Comparison of ENCODE assay signal across 22 cellular contexts in the genomic region with DNA sequence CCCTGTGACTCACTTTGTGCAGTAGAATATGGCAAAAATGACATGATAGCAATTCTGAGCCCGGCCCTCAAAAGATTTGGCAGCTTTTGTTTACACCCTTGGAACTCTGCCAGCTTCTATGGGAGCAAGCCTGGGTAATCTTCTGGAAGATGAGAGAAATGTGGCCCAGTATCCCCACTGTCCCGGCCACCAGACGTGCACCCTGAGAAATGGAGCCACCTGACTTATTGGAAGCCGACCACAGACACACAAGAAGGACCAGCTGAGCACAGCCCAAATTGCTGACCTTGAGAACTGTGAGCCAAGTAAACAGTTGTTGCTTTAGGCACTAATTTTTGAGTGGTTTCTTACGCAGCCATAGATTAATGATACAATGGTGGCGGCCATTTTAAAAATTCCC.
DNase-seq lines count a peak whose midpoint lies in the region; FAIRE-seq and TF ChIP-seq lines count a peak whose summit lies in the region.
"Had no signal": no experiment of that assay in that cellular context is flagged by ENCODE, and none has a peak within 500 bp of the region (broad histone marks: within the 10 kb centered on the region; RNA-seq: fewer than 3 reads in every experiment).

No MANE protein-coding gene starts in this region.

- no peak overlapping the region for H3K27ac Mint-ChIP-seq in MCF 10A (ENCODE audit: low read depth, unreplicated experiment)
- H3K27ac Mint-ChIP-seq: CD4-positive, alpha-beta memory T cell had no signal

- TF ChIP-seq CTCF in MCF 10A (IDR thresholded peaks at IDR 0.05; ENCODE audit: unreplicated experiment) (no peak), breast epithelium (IDR thresholded peaks at IDR 0.05) (no peak)

- H3K4me1 ChIP-seq in breast epithelium (no peaks in the 10 kb centered on the region), SJCRH30 (peaks cover 15% of the 10 kb centered on the region)
- H3K4me1 ChIP-seq: SJSA1 had no signal

- POLR2A ChIA-PET in MCF 10A (lab: Yijun Ruan, JAX) = no interaction called here

- no peaks in the 10 kb centered on the region for H3K4me1 Mint-ChIP-seq in MCF 10A (ENCODE audit: insufficient read depth, unreplicated experiment)
- H3K4me1 Mint-ChIP-seq: CD4-positive, alpha-beta memory T cell had no signal

- no peaks in the 10 kb centered on the region for H3K36me3 Mint-ChIP-seq in MCF 10A (ENCODE audit: insufficient read depth, unreplicated experiment)
- H3K36me3 Mint-ChIP-seq: CD4-positive, alpha-beta memory T cell had no signal

- H3K4me3 ChIP-seq in breast epithelium = no peak overlapping the region
- no peak overlapping the region for H3K4me3 ChIP-seq in SJCRH30
- H3K4me3 ChIP-seq: BLaER1 treated with 17β-estradiol and CSF1 and Interleukin-3, amounts not matched to agents 10 nM and 100 nM; SJSA1 had no signal

- no peak for FAIRE-seq in urothelium cell line (lab: Jason Lieb, UNC)
- FAIRE-seq: GM19239, H1 had no signal

- H3K27me3 Mint-ChIP-seq in MCF 10A (ENCODE audit: insufficient read depth, unreplicated experiment) = no peaks in the 10 kb centered on the region

- intact Hi-C loops in MCF 10A (cut with micrococcal nuclease) (no loop called here), breast epithelium (cut with DNase I; ENCODE audit: low total_unique reads) (no loop called here)

- TF ChIP-seq POLR2A in breast epithelium (IDR thresholded peaks at IDR 0.05) = no peak

- peak; percentile 37 for DNase-seq in DMS53 (lab: John Stamatoyannopoulos, UW)
- DNase-seq in DMS53 treated with DMSO at 0.1 percent for 48 hours (lab: John Stamatoyannopoulos, UW; ENCODE audit: unreplicated experiment) = no peak
- peak; percentile 17 for DNase-seq in MCF 10A (ENCODE audit: unreplicated experiment)
- no peak for DNase-seq in breast epithelium (ENCODE audit: low spot score in 2 of 2)
- peak; percentile 19 to 45 for DNase-seq in SJCRH30
- peak; percentile 29 for DNase-seq in urothelium cell line (ENCODE audit: low spot score)
- no peak for DNase-seq in activated CD4-positive, alpha-beta T cell treated with anti-CD3 and anti-CD28 coated beads for 4 hours
- no peak for DNase-seq in NAMALWA (ENCODE audit: low spot score)
- DNase-seq: Calu3; CD4-positive, alpha-beta memory T cell; DMS153; IMR-90; NCI-H1417; NCI-H1694 treated with DMSO at 0.1 percent for 48 hours; NCI-H2081 treated with DMSO at 0.1 percent for 48 hours; NK-92 treated with Interleukin-12 subunit alpha and Interleukin-12 subunit beta, amount 100 ng/mL, for 24 hours; T-helper 1 cell had no signal

- no peak overlapping the region for H3K27ac ChIP-seq in breast epithelium
- H3K27ac ChIP-seq in SJCRH30 = no peak overlapping the region
- H3K27ac ChIP-seq: 22Rv1; BLaER1 treated with 17β-estradiol and CSF1 and Interleukin-3, amounts not matched to agents 10 nM and 100 nM; SJSA1 had no signal

- H3K27me3 ChIP-seq in breast epithelium (peaks cover 0 to 7% of the 10 kb centered on the region in 2 donors), SJCRH30 (no peaks in the 10 kb centered on the region)
- H3K27me3 ChIP-seq: BLaER1 treated with 17β-estradiol and CSF1 and Interleukin-3, amounts not matched to agents 10 nM and 100 nM; SJSA1 had no signal

- BruUV-seq in MCF 10A (replicated peaks; lab: Mats Ljungman, UMichigan) = no TSS peak

- no peak overlapping the region for H3K4me3 Mint-ChIP-seq in MCF 10A (ENCODE audit: unreplicated experiment)
- H3K4me3 Mint-ChIP-seq: CD4-positive, alpha-beta memory T cell had no signal

- no peaks in the 10 kb centered on the region for H3K9me3 ChIP-seq in breast epithelium
- no peaks in the 10 kb centered on the region for H3K9me3 ChIP-seq in SJCRH30 (replicated peaks)
- H3K9me3 ChIP-seq: BLaER1 treated with 17β-estradiol and CSF1 and Interleukin-3, amounts not matched to agents 10 nM and 100 nM; SJSA1 had no signal

- CTCF ChIA-PET in MCF 10A (lab: Yijun Ruan, JAX) = no interaction called here

- H3K9me3 Mint-ChIP-seq in MCF 10A (ENCODE audit: unreplicated experiment) = no peaks in the 10 kb centered on the region

- H3K36me3 ChIP-seq in breast epithelium (no peaks in the 10 kb centered on the region), SJCRH30 (no peaks in the 10 kb centered on the region)
- H3K36me3 ChIP-seq: BLaER1 treated with 17β-estradiol and CSF1 and Interleukin-3, amounts not matched to agents 10 nM and 100 nM; SJSA1 had no signal

Comparison
In these comparisons a context has a peak if more than half of its experiments do, and no peak if none do; other contexts are left out.
1. DNase-seq: peak in DMS53 (single experiment), MCF 10A (single experiment), SJCRH30 (2 of 2) and urothelium cell line (single experiment); none in DMS53 treated with DMSO at 0.1 percent for 48 hours (single experiment), breast epithelium (0 of 2), activated CD4-positive, alpha-beta T cell treated with anti-CD3 and anti-CD28 coated beads for 4 hours (0 of 2) and NAMALWA (single experiment).